Comparison of ENCODE assay signal across 31 cellular contexts in the genomic region with DNA sequence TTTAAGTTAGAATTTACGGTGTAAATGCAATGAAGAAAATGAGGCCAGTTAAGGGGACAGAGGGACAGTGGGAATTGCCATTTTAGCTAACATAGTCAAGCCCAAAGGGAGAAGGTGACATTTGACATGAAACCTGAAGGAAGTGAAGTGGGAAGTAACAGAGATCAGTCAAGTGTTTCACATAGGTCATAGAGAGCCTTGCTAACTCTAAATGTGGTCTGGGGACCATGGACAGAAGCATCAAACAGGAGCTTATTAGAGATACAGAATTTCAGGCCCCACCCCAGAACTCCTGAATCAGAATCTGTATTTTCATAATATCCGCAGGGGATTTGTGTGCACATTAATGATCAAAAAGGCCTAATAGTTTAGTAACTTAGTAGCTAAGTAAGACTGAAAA.
DNase-seq lines count a peak whose midpoint lies in the region; ATAC-seq and TF ChIP-seq lines count a peak whose summit lies in the region.
"Had no signal": no experiment of that assay in that cellular context is flagged by ENCODE, and none has a peak within 500 bp of the region (broad histone marks: within the 10 kb centered on the region; RNA-seq: fewer than 3 reads in every experiment).

No MANE protein-coding gene starts in this region.

- ATAC-seq in right lobe of liver (no peak), HG02623 (IDR thresholded peaks at IDR 0.05; ENCODE audit: unreplicated experiment) (no peak), GM21360 (IDR thresholded peaks at IDR 0.05; ENCODE audit: unreplicated experiment) (no peak)
- ATAC-seq: A549; CD8-positive, alpha-beta T cell had no signal

- no peak for TF ChIP-seq POLR2A in right lobe of liver (IDR thresholded peaks at IDR 0.05)

- CTCF ChIA-PET in HEK293 (lab: Yijun Ruan, JAX): no interaction called here

- H3K4me3 ChIP-seq in liver (ENCODE audit: low read depth in 1 of 3, low read length in 3 of 3) (no peak overlapping the region), right lobe of liver (no peak overlapping the region), HEK293 (ENCODE audit: low read depth, low read length) (no peak overlapping the region)
- H3K4me3 ChIP-seq: A549; BLaER1; BLaER1 treated with 17β-estradiol and CSF1 and Interleukin-3, amounts not matched to agents 10 nM and 100 nM had no signal

- H3K4me1 ChIP-seq in liver (ENCODE audit: control insufficient read depth in 4 of 4, insufficient read depth in 4 of 4, low read length in 3 of 4): peaks cover 3 to 26% (median 20%) of the 10 kb centered on the region in 4 donors
- peaks cover 0 to 39% (median 14%) of the 10 kb centered on the region in 4 donors for H3K4me1 ChIP-seq in right lobe of liver
- no peaks in the 10 kb centered on the region for H3K4me1 ChIP-seq in HEK293 (ENCODE audit: control insufficient read depth, insufficient read depth, low read length)
- H3K4me1 ChIP-seq: A549; BE2C; BLaER1; BLaER1 treated with 17β-estradiol and CSF1 and Interleukin-3, amounts not matched to agents 10 nM and 100 nM; Caco-2 had no signal

- no peak overlapping the region for H3K27ac ChIP-seq in liver (ENCODE audit: low read depth in 1 of 2, low read length in 2 of 2)
- H3K27ac ChIP-seq in right lobe of liver: no peak overlapping the region
- H3K27ac ChIP-seq in HEK293 (ENCODE audit: extremely low read depth, low read depth, low read length): no peak overlapping the region
- H3K27ac ChIP-seq: 22Rv1; A549; BLaER1; BLaER1 treated with 17β-estradiol and CSF1 and Interleukin-3, amounts not matched to agents 10 nM and 100 nM; C4-2B had no signal

- H3K9ac ChIP-seq in liver (ENCODE audit: low read depth in 1 of 2, low read length in 2 of 2): no peak overlapping the region
- H3K9ac ChIP-seq: BLaER1; BLaER1 treated with 17β-estradiol and CSF1 and Interleukin-3, amounts not matched to agents 10 nM and 100 nM had no signal

- 67% methylated on average over 2 of the region's 2 CpGs for WGBS in liver
- 50% methylated on average over 2 of the region's 2 CpGs for WGBS in right lobe of liver (ENCODE audit: insufficient coverage, low coverage, low lambda C conversion rate, missing lambda C conversion rate)

- DNase-seq in right lobe of liver (no peak), left kidney (ENCODE audit: low read depth, low spot score) (peak; percentile 7), DMS 273 (lab: John Stamatoyannopoulos, UW; ENCODE audit: unreplicated experiment) (no peak)
- DNase-seq: 8988T; ACHN; AML-193; BE2C; C1 segment of cervical spinal cord; Caco-2; Calu3; CD4-positive, alpha-beta memory T cell; CD4-positive, alpha-beta T cell; CD4-positive, CD25-positive, alpha-beta regulatory T cell; CD8-positive, alpha-beta memory T cell; CD8-positive, alpha-beta T cell; COR-L47; DMS53; DMS79; DMS79 treated with DMSO at 0.1 percent for 48 hours; DND-41; EL had no signal

- no peaks in the 10 kb centered on the region for H3K36me3 ChIP-seq in liver (ENCODE audit: control insufficient read depth in 4 of 4, insufficient read depth in 3 of 4, low read depth in 1 of 4, low read length in 3 of 4)
- H3K36me3 ChIP-seq in right lobe of liver: no peaks in the 10 kb centered on the region
- no peaks in the 10 kb centered on the region for H3K36me3 ChIP-seq in HEK293 (ENCODE audit: control insufficient read depth in 2 of 2, insufficient read depth in 1 of 2, low read length in 2 of 2)
- H3K36me3 ChIP-seq: BE2C; BLaER1; BLaER1 treated with 17β-estradiol and CSF1 and Interleukin-3, amounts not matched to agents 10 nM and 100 nM had no signal

- TF ChIP-seq EP300 in Ishikawa (IDR thresholded peaks at IDR 0.05; ENCODE audit: borderline replicate concordance): no peak

- POLR2A ChIA-PET in HEK293 (lab: Yijun Ruan, JAX): no interaction called here

- TF ChIP-seq RAD21 in liver (IDR thresholded peaks at IDR 0.05) (no peak), Ishikawa (IDR thresholded peaks at IDR 0.05; ENCODE audit: low read depth) (no peak)

- intact Hi-C loops in right lobe of liver (cut with DNase I): no loop called here

- H3K27me3 ChIP-seq in liver (ENCODE audit: control insufficient read depth in 4 of 4, insufficient read depth in 4 of 4, low read length in 3 of 4): no peaks in the 10 kb centered on the region
- H3K27me3 ChIP-seq in right lobe of liver: no peaks in the 10 kb centered on the region
- H3K27me3 ChIP-seq: BE2C; BLaER1; BLaER1 treated with 17β-estradiol and CSF1 and Interleukin-3, amounts not matched to agents 10 nM and 100 nM had no signal

- TF ChIP-seq CTCF in liver (IDR thresholded peaks at IDR 0.05; ENCODE audit: low read depth, low read length, missing input control): no peak
- TF ChIP-seq CTCF in right lobe of liver (IDR thresholded peaks at IDR 0.05): no peak
- TF ChIP-seq CTCF in HEK293 (tag by site-specific recombination; IDR thresholded peaks at IDR 0.05): no peak

- no peaks in the 10 kb centered on the region for H3K9me3 ChIP-seq in liver (ENCODE audit: control insufficient read depth in 4 of 4, low read length in 3 of 4)
- no peaks in the 10 kb centered on the region for H3K9me3 ChIP-seq in right lobe of liver
- H3K9me3 ChIP-seq in HEK293 (ENCODE audit: control insufficient read depth, insufficient read depth, low read depth, low read length): no peaks in the 10 kb centered on the region
- H3K9me3 ChIP-seq: A549; BE2C; BLaER1; BLaER1 treated with 17β-estradiol and CSF1 and Interleukin-3, amounts not matched to agents 10 nM and 100 nM; Caco-2 had no signal

TF ChIP-seq in HEK293, 187 proteins besides CTCF, POLR2A, EP300 and RAD21:
- TF ChIP-seq SALL2 (tag by site-specific recombination; IDR thresholded peaks at IDR 0.05; ENCODE audit: borderline replicate concordance): no peak
- TF ChIP-seq, protein P1, sequence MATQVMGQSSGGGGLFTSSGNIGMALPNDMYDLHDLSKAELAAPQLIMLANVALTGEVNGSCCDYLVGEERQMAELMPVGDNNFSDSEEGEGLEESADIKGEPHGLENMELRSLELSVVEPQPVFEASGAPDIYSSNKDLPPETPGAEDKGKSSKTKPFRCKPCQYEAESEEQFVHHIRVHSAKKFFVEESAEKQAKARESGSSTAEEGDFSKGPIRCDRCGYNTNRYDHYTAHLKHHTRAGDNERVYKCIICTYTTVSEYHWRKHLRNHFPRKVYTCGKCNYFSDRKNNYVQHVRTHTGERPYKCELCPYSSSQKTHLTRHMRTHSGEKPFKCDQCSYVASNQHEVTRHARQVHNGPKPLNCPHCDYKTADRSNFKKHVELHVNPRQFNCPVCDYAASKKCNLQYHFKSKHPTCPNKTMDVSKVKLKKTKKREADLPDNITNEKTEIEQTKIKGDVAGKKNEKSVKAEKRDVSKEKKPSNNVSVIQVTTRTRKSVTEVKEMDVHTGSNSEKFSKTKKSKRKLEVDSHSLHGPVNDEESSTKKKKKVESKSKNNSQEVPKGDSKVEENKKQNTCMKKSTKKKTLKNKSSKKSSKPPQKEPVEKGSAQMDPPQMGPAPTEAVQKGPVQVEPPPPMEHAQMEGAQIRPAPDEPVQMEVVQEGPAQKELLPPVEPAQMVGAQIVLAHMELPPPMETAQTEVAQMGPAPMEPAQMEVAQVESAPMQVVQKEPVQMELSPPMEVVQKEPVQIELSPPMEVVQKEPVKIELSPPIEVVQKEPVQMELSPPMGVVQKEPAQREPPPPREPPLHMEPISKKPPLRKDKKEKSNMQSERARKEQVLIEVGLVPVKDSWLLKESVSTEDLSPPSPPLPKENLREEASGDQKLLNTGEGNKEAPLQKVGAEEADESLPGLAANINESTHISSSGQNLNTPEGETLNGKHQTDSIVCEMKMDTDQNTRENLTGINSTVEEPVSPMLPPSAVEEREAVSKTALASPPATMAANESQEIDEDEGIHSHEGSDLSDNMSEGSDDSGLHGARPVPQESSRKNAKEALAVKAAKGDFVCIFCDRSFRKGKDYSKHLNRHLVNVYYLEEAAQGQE (tag by site-specific recombination; IDR thresholded peaks at IDR 0.05): peak; percentile 72

TF ChIP-seq in Ishikawa, 13 proteins besides CTCF, POLR2A, EP300 and RAD21:
- no peak for TF ChIP-seq TEAD4 (IDR thresholded peaks at IDR 0.05)
- TF ChIP-seq, protein P1 (IDR thresholded peaks at IDR 0.05; ENCODE audit: low read depth): peak; percentile 38; the same call in 1 of the 2 replicates
